In the genomic region with DNA sequence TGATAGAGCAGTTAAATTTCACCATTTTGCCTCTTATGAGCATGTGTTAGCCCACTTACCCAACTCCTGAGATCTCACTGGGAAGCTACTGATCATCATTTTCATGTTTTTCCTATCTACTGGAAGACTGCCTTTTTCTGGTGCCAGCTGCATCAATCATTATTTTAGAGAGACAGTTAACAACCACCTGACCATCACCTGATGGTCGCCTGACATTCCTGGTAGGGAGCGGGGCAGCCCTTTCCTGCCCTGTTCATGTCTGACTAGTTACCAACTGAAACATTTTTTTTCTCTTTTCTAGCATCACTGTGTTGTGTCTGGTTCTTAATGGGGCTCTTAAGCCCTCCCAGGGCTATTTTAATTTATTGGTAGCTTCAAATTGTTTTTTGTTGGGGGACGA, we compare ENCODE assay signal across 18 cellular contexts. TPM values are rescaled to one million over a fixed set of nuclear protein-coding genes. Genes with fewer than 3 reads are reported as not detected.
DNase-seq lines count a peak whose midpoint lies in the region; ATAC-seq, FAIRE-seq and TF ChIP-seq lines count a peak whose summit lies in the region.
"Had no signal": no experiment of that assay in that cellular context is flagged by ENCODE, and none has a peak within 500 bp of the region (broad histone marks: within the 10 kb centered on the region; RNA-seq: fewer than 3 reads in every experiment).

No MANE protein-coding gene starts in this region.

- no TSS peak for BruUV-seq in K562 (replicated peaks; lab: Mats Ljungman, UMichigan)

- TF ChIP-seq CTCF in HEK293 (tag by site-specific recombination; IDR thresholded peaks at IDR 0.05) (no peak), K562 (IDR thresholded peaks at IDR 0.05 in 2 of 3, conservative IDR thresholded peaks at IDR 0.05 in 1 of 3; ENCODE audit: insufficient read depth in 2 of 3, low read depth in 1 of 3, low read length in 3 of 3) (no peak), mucosa of descending colon (IDR thresholded peaks at IDR 0.05) (no peak), osteocyte (IDR thresholded peaks at IDR 0.05) (no peak), RWPE1 (conservative IDR thresholded peaks at IDR 0.05; ENCODE audit: low read depth) (no peak), brain microvascular endothelial cell (IDR thresholded peaks at IDR 0.05; ENCODE audit: low read depth, low read length, missing control alignments) (no peak)

- DNase-seq in K562 (ENCODE audit: extremely low read depth in 1 of 4, low spot score in 3 of 4) = no peak
- no peak for DNase-seq in mucosa of descending colon
- no peak for DNase-seq in left cardiac atrium
- DNase-seq in osteocyte (ENCODE audit: extremely low spot score, unreplicated experiment) = no peak
- no peak for DNase-seq in RWPE1 (ENCODE audit: low spot score)
- no peak for DNase-seq in brain microvascular endothelial cell
- DNase-seq: ACHN; C1 segment of cervical spinal cord; CD4-positive, alpha-beta memory T cell; COR-L47; DND-41; IMR-90 had no signal

- H3K27ac Mint-ChIP-seq in osteocyte (ENCODE audit: unreplicated experiment) = no peak overlapping the region
- H3K27ac Mint-ChIP-seq: CD4-positive, alpha-beta memory T cell had no signal

- peaks cover 38% of the 10 kb centered on the region for H3K27me3 Mint-ChIP-seq in osteocyte (ENCODE audit: unreplicated experiment)

- H3K9me3 Mint-ChIP-seq in osteocyte (ENCODE audit: unreplicated experiment) = peaks cover 23% of the 10 kb centered on the region

- CTCF ChIA-PET in HEK293 (lab: Yijun Ruan, JAX) = interaction anchor here (1.2 to 1.3 kb wide), 2 partner anchors 8 to 151 kb away, joined by 4 to 6 read pairs; no protein-coding TSS in a partner anchor
- CTCF ChIA-PET in K562 (lab: Yijun Ruan, JAX; ENCODE audit: low intra/inter-chr PET ratio) = no interaction called here
- CTCF ChIA-PET in RWPE1 (lab: Yijun Ruan, JAX) = interaction anchor here (1.1 kb wide), 1 partner anchor 11 kb away, joined by 3 read pairs; no protein-coding TSS in a partner anchor

- no peak for TF ChIP-seq POLR2A in K562 (conservative IDR thresholded peaks at IDR 0.05)

- no peaks in the 10 kb centered on the region for H3K9me1 ChIP-seq in K562 (ENCODE audit: control insufficient read depth, insufficient read depth, low read length)

- peaks cover 23 to 41% (median 29%) of the 10 kb centered on the region in 11 experiments for H3K9me3 ChIP-seq in BLaER1 treated with 17β-estradiol and CSF1 and Interleukin-3, amounts not matched to agents 10 nM and 100 nM (replicated peaks in 1 of 11)
- H3K9me3 ChIP-seq in HEK293 (ENCODE audit: control insufficient read depth, insufficient read depth, low read depth, low read length) (no peaks in the 10 kb centered on the region), K562 (replicated peaks; ENCODE audit: control insufficient read depth, insufficient read depth, low read depth, low read length) (peaks cover 10% of the 10 kb centered on the region), mucosa of descending colon (peaks cover 20% of the 10 kb centered on the region)

- in situ Hi-C loops in K562 (cut with MboI) (loop anchor here (25.0 kb wide), 1 partner anchor 502 kb away; no protein-coding TSS in a partner anchor), brain microvascular endothelial cell (cut with HindIII; ENCODE audit: low pct_ligation_motif_present, low sequenced_read_pairs) (no loop called here)

- POLR2A ChIA-PET in HEK293 (lab: Yijun Ruan, JAX) = no interaction called here
- POLR2A ChIA-PET in K562 (lab: Yijun Ruan, JAX) = interaction anchor here (1.0 to 1.7 kb wide), 2 partner anchors 16 to 121 kb away, joined by 3 to 5 read pairs; a partner anchor contains a TSS
- POLR2A ChIA-PET in RWPE1 (lab: Yijun Ruan, JAX; ENCODE audit: low non-redundant PET) = no interaction called here

- FAIRE-seq in K562 (lab: Jason Lieb, UNC) = no peak
- FAIRE-seq: H54 had no signal

- H3K27me3 ChIP-seq in BLaER1 treated with 17β-estradiol and CSF1 and Interleukin-3, amounts not matched to agents 10 nM and 100 nM = no peaks in the 10 kb centered on the region
- H3K27me3 ChIP-seq in K562 (ENCODE audit: control insufficient read depth in 2 of 2, insufficient read depth in 2 of 2, low read length in 2 of 2) = no peaks in the 10 kb centered on the region
- no peaks in the 10 kb centered on the region for H3K27me3 ChIP-seq in brain microvascular endothelial cell (replicated peaks)

- H2AFZ ChIP-seq in K562 (ENCODE audit: low read depth, low read length) = no peak overlapping the region

- H3K4me3 ChIP-seq in BLaER1 treated with 17β-estradiol and CSF1 and Interleukin-3, amounts not matched to agents 10 nM and 100 nM = no peak overlapping the region
- H3K4me3 ChIP-seq in HEK293 (ENCODE audit: low read depth, low read length) = no peak overlapping the region
- no peak overlapping the region for H3K4me3 ChIP-seq in K562
- no peak overlapping the region for H3K4me3 ChIP-seq in mucosa of descending colon
- no peak overlapping the region for H3K4me3 ChIP-seq in brain microvascular endothelial cell (ENCODE audit: low read depth, low read length)

- H3K4me1 ChIP-seq in BLaER1 treated with 17β-estradiol and CSF1 and Interleukin-3, amounts not matched to agents 10 nM and 100 nM = peaks cover 4 to 15% (median 11%) of the 10 kb centered on the region in 10 experiments; a peak in 15 of 20 replicates
- H3K4me1 ChIP-seq in HEK293 (ENCODE audit: control insufficient read depth, insufficient read depth, low read length) (no peaks in the 10 kb centered on the region), K562 (replicated peaks in 1 of 2; ENCODE audit: control insufficient read depth in 2 of 2, insufficient read depth in 2 of 2, low read length in 2 of 2) (no peaks in the 10 kb centered on the region), mucosa of descending colon (ENCODE audit: low read depth) (peaks cover 7% of the 10 kb centered on the region)

- H3K4me2 ChIP-seq in BLaER1 treated with 17β-estradiol and CSF1 and Interleukin-3, amounts not matched to agents 10 nM and 100 nM = peak overlapping the region in 6 of 11 experiments; percentile 1 to 29 (median 26); a peak in 6 of 22 replicates
- no peak overlapping the region for H3K4me2 ChIP-seq in K562 (ENCODE audit: insufficient read depth, low read length)

- no peak for TF ChIP-seq EP300 in K562 (IDR thresholded peaks at IDR 0.05; ENCODE audit: low read length)

- H3K27ac ChIP-seq in BLaER1 treated with 17β-estradiol and CSF1 and Interleukin-3, amounts not matched to agents 10 nM and 100 nM = no peak overlapping the region
- H3K27ac ChIP-seq in HEK293 (ENCODE audit: extremely low read depth, low read depth, low read length) = no peak overlapping the region
- H3K27ac ChIP-seq in K562 (ENCODE audit: extremely low read depth, low read depth, low read length) = no peak overlapping the region
- no peak overlapping the region for H3K27ac ChIP-seq in RWPE1
- no peak overlapping the region for H3K27ac ChIP-seq in brain microvascular endothelial cell

- H3K79me2 ChIP-seq in K562 (ENCODE audit: control insufficient read depth, insufficient read depth, low read length) = no peaks in the 10 kb centered on the region

- intact Hi-C loops in K562 (cut with micrococcal nuclease) (no loop called here), mucosa of descending colon (cut with DNase I, micrococcal nuclease) (no loop called here), left cardiac atrium (cut with DNase I) (no loop called here)

- no peak overlapping the region for H3K9ac ChIP-seq in BLaER1 treated with 17β-estradiol and CSF1 and Interleukin-3, amounts not matched to agents 10 nM and 100 nM
- H3K9ac ChIP-seq in K562 (ENCODE audit: insufficient read depth in 1 of 2, low read depth in 2 of 2, low read length in 2 of 2) = no peak overlapping the region

- WGBS in K562 (ENCODE audit: insufficient coverage, low coverage, missing lambda C conversion rate) = 33% methylated on average over 3 of the region's 3 CpGs

- no peaks in the 10 kb centered on the region for H3K36me3 ChIP-seq in BLaER1 treated with 17β-estradiol and CSF1 and Interleukin-3, amounts not matched to agents 10 nM and 100 nM
- H3K36me3 ChIP-seq in HEK293 (ENCODE audit: control insufficient read depth in 2 of 2, insufficient read depth in 1 of 2, low read length in 2 of 2) = no peaks in the 10 kb centered on the region
- H3K36me3 ChIP-seq in K562 (ENCODE audit: control insufficient read depth, insufficient read depth, low read length) = no peaks in the 10 kb centered on the region
- H3K36me3 ChIP-seq in mucosa of descending colon (ENCODE audit: low read depth) = no peaks in the 10 kb centered on the region
- H3K36me3 ChIP-seq in brain microvascular endothelial cell (replicated peaks) = no peaks in the 10 kb centered on the region

- no peaks in the 10 kb centered on the region for H3K4me1 Mint-ChIP-seq in osteocyte (ENCODE audit: unreplicated experiment)

- no peaks in the 10 kb centered on the region for H3K36me3 Mint-ChIP-seq in osteocyte (ENCODE audit: unreplicated experiment)

- H3K4me3 Mint-ChIP-seq in osteocyte (ENCODE audit: unreplicated experiment) = no peak overlapping the region
- H3K4me3 Mint-ChIP-seq: CD4-positive, alpha-beta memory T cell had no signal

- no peaks in the 10 kb centered on the region for H4K20me1 ChIP-seq in BLaER1 treated with 17β-estradiol and CSF1 and Interleukin-3, amounts not matched to agents 10 nM and 100 nM
- H4K20me1 ChIP-seq in K562 (replicated peaks; ENCODE audit: control insufficient read depth, insufficient read depth, low read length) = no peaks in the 10 kb centered on the region

- no peak for ATAC-seq in K562
- ATAC-seq in mucosa of descending colon = peak; percentile 39
- no peak for ATAC-seq in left cardiac atrium
- ATAC-seq: HCT116 had no signal

- no peak for TF ChIP-seq RAD21 in K562 (CRISPR knock-in tag; conservative IDR thresholded peaks at IDR 0.05 in 1 of 2, IDR thresholded peaks at IDR 0.05 in 1 of 2)

RNA-seq across cellular contexts. Expression of a gene that starts 20.2 kb away (rescaled TPM):
- 41.9 and 63.3 TPM in 2 replicates for total RNA-seq in K562 (2011; cell fraction: chromatin; rRNA removed; ENCODE audit: low replicate concordance)
- total RNA-seq in K562 (2011; cell fraction: nucleolus; rRNA removed) = 16.7 and 17.6 TPM in 2 replicates
- total RNA-seq in K562 (2011; cell fraction: nucleoplasm; rRNA removed) = 33.9 and 51.9 TPM in 2 replicates
- total RNA-seq in K562 (2014; rRNA removed) = 7.7 and 8.8 TPM in 2 replicates
- 14.8 and 18.4 TPM in 2 replicates for total RNA-seq in K562 (2014; rRNA removed; fragmentation: Illumina TruSeq; extraction: Trizol)
- total RNA-seq in K562 (2015; rRNA removed; fragmentation: Illumina TruSeq; extraction: Trizol) = 16.4 and 16.9 TPM in 2 replicates
- 27.3 and 30.2 TPM in 2 replicates for total RNA-seq in K562 (2021)
- 34.1 and 38.4 TPM in 2 replicates for polyA plus RNA-seq in K562 (2011; rRNA removed)
- 34.2 and 50.2 TPM in 2 replicates for polyA plus RNA-seq in K562 (2011; cell fraction: cytosol; rRNA removed)
- polyA plus RNA-seq in K562 (2011; cell fraction: nucleus; rRNA removed) = 38.1 and 48.4 TPM in 2 replicates
- polyA plus RNA-seq in K562 (2012) = 25.5 and 37.2 TPM in 2 replicates
- polyA plus RNA-seq in K562 (2014; fragmentation: Illumina TruSeq; extraction: Trizol) = 43.4 and 48.0 TPM in 2 replicates
- polyA plus RNA-seq in K562 (2014; fragmentation: Nextera tagmentation; extraction: Ambion mirVana) = 1 to 10 TPM; 3.2 to 5.0 TPM
- polyA plus RNA-seq in K562 (2014; rRNA removed) = 19.4 and 23.3 TPM in 2 replicates
- 29.4 and 30.5 TPM in 2 replicates for polyA minus RNA-seq in K562 (2011; rRNA and poly(A)+ RNA removed)
- polyA minus RNA-seq in K562 (2011; cell fraction: cytosol; rRNA and poly(A)+ RNA removed) = 13.4 and 17.4 TPM in 2 replicates
- 13.1 and 23.9 TPM in 2 replicates for polyA minus RNA-seq in K562 (2011; cell fraction: nucleus; rRNA and poly(A)+ RNA removed)
- 10 to 100 TPM; 34.1 to 40.2 (median 34.6) TPM for total RNA-seq in mucosa of descending colon
- total RNA-seq in left cardiac atrium = 10 to 100 TPM; 21.6 to 28.2 TPM
- 39.3 and 40.0 TPM in 2 replicates for total RNA-seq in osteocyte

RNA-seq across cellular contexts. Expression of a gene that starts 24.6 kb away (rescaled TPM):
- not detected in 2 replicates for total RNA-seq in K562 (2011; cell fraction: chromatin; rRNA removed; ENCODE audit: low replicate concordance)
- not detected in 2 replicates for total RNA-seq in K562 (2011; cell fraction: nucleolus; rRNA removed)
- total RNA-seq in K562 (2011; cell fraction: nucleoplasm; rRNA removed) = not detected in 2 replicates
- total RNA-seq in K562 (2014; rRNA removed) = not detected in 2 replicates
- not detected in 2 replicates for total RNA-seq in K562 (2014; rRNA removed; fragmentation: Illumina TruSeq; extraction: Trizol)
- total RNA-seq in K562 (2015; rRNA removed; fragmentation: Illumina TruSeq; extraction: Trizol) = not detected in 2 replicates
- not detected in 2 replicates for total RNA-seq in K562 (2021)
- polyA plus RNA-seq in K562 (2011; rRNA removed) = not detected in 2 replicates
- not detected in 2 replicates for polyA plus RNA-seq in K562 (2011; cell fraction: cytosol; rRNA removed)
- polyA plus RNA-seq in K562 (2011; cell fraction: nucleus; rRNA removed) = not detected in 2 replicates
- polyA plus RNA-seq in K562 (2012) = not detected in 2 replicates
- not detected in 2 replicates for polyA plus RNA-seq in K562 (2014; fragmentation: Illumina TruSeq; extraction: Trizol)
- polyA plus RNA-seq in K562 (2014; fragmentation: Nextera tagmentation; extraction: Ambion mirVana) = not detected
- not detected in 2 replicates for polyA plus RNA-seq in K562 (2014; rRNA removed)
- not detected in 2 replicates for polyA minus RNA-seq in K562 (2011; rRNA and poly(A)+ RNA removed)
- not detected in 2 replicates for polyA minus RNA-seq in K562 (2011; cell fraction: cytosol; rRNA and poly(A)+ RNA removed)
- not detected in 2 replicates for polyA minus RNA-seq in K562 (2011; cell fraction: nucleus; rRNA and poly(A)+ RNA removed)
- not detected for total RNA-seq in mucosa of descending colon
- not detected for total RNA-seq in left cardiac atrium
- not detected in 2 replicates for total RNA-seq in osteocyte
- total RNA-seq: A172; CD4-positive, alpha-beta memory T cell; HT-29; IMR-90 had no signal
- polyA plus RNA-seq: CD4-positive, alpha-beta memory T cell; IMR-90 had no signal
